13 cellular contexts compared by ENCODE assay signal in genomic region chr10:80256798-80257197, GRCh38. TPM values are rescaled to one million over a fixed set of nuclear protein-coding genes. Genes with fewer than 3 reads are reported as not detected.
DNase-seq lines count a peak whose midpoint lies in the region; ATAC-seq and TF ChIP-seq lines count a peak whose summit lies in the region.
"Not testable (repeated sequence)": the region's sequence is repeated elsewhere in the genome, so short reads cannot be mapped to it uniquely, and the experiment has no call there.
"Had no signal": no experiment of that assay in that cellular context is flagged by ENCODE, and none has a peak within 500 bp of the region (broad histone marks: within the 10 kb centered on the region; RNA-seq: fewer than 3 reads in every experiment).

No MANE protein-coding gene starts in this region.

- not testable (repeated sequence) for H3K36me3 ChIP-seq in H7 (replicated peaks; ENCODE audit: control insufficient read depth, insufficient read depth, low read length); PC-9 (ENCODE audit: low read depth); body of pancreas (replicated peaks in 1 of 2; ENCODE audit: insufficient read depth in 1 of 2, low read depth in 2 of 2); transverse colon

- H3K27me3 Mint-ChIP-seq in nephron (ENCODE audit: low read depth): peaks cover 26% of the 10 kb centered on the region

- H3K4me3 ChIP-seq in H7 (ENCODE audit: insufficient read depth, low read depth, low read length); PC-9; body of pancreas; transverse colon: not testable (repeated sequence)

- H3K27ac Mint-ChIP-seq in nephron: not testable (repeated sequence)

- intact Hi-C loops in PC-9 (cut with micrococcal nuclease; ENCODE audit: unreplicated experiment); body of pancreas (cut with DNase I); Right ventricle myocardium superior (cut with DNase I); transverse colon (cut with DNase I; ENCODE audit: low total_unique reads): not testable (repeated sequence)

- H3F3A ChIP-seq in PC-9 (ENCODE audit: insufficient read depth, low read depth): not testable (repeated sequence)

- CTCF ChIA-PET in GM10248 (lab: Yijun Ruan, JAX): interaction anchor here (1.0 to 1.4 kb wide), 2 partner anchors 113 to 119 kb away, joined by 4 read pairs; no protein-coding TSS in a partner anchor
- CTCF ChIA-PET in PC-9 (lab: Charles Lee): not testable (repeated sequence)

- BruUV-seq in PC-9 (replicated peaks; lab: Mats Ljungman, UMichigan): not testable (repeated sequence)

- peak; percentile 24 for DNase-seq in GM10248 (ENCODE audit: extremely low spot score)
- peak; percentile 83 for DNase-seq in H7
- DNase-seq in NAMALWA (ENCODE audit: low spot score): peak; percentile 2
- peak in 1 of 2 experiments; percentile 55 for DNase-seq in PC-9
- peak; percentile 47 to 72 (median 63) for DNase-seq in body of pancreas
- DNase-seq in Right ventricle myocardium superior, transverse colon: not testable (repeated sequence)

- not testable (repeated sequence) for H3K9me3 Mint-ChIP-seq in nephron

- 18 to 21% methylated on average over 3 to 4 of the region's 4 CpGs for WGBS in body of pancreas, 2 donors
- WGBS in transverse colon (ENCODE audit: low coverage in 1 of 2), 2 donors: 55% methylated on average over 4 of the region's 4 CpGs; no CpG with 5 or more reads in 1 of the 2 donors

- not testable (repeated sequence) for TF ChIP-seq EP300 in transverse colon (IDR thresholded peaks at IDR 0.05; ENCODE audit: low read depth)

- POLR2A ChIA-PET in GM10248 (lab: Yijun Ruan, JAX); PC-9 (lab: Charles Lee; ENCODE audit: unreplicated experiment): not testable (repeated sequence)

- H3K4me1 Mint-ChIP-seq in nephron: peaks cover 14% of the 10 kb centered on the region

- in situ Hi-C loops in transverse colon (cut with MboI; ENCODE audit: low pct_ligation_motif_present in 1 of 4, low pct_unique_long_range_greater_than_20kb in 1 of 4, low sequenced_read_pairs in 3 of 4): loop anchor here in 1 of 4 donors (25.0 kb wide), 1 partner anchor 694 kb away; the partner anchor contains the start of gene SFTPA2

- TF ChIP-seq CTCF in GM10248 (IDR thresholded peaks at IDR 0.05; ENCODE audit: control extremely low read depth, extremely low read depth, low read depth, missing control alignments) (peak; percentile 33), PC-9 (conservative IDR thresholded peaks at IDR 0.05) (peak; percentile 65), body of pancreas (IDR thresholded peaks at IDR 0.05) (peak; percentile 34 to 78 (median 62)), nephron (IDR thresholded peaks at IDR 0.05; ENCODE audit: unreplicated experiment in 3 of 3) (peak; percentile 41 to 57 (median 42)), transverse colon (IDR thresholded peaks at IDR 0.05) (peak in 3 of 5 experiments; percentile 12 to 18 (median 14))

- H3K4me3 Mint-ChIP-seq in nephron: not testable (repeated sequence)

- not testable (repeated sequence) for H3K27ac ChIP-seq in PC-9, body of pancreas, transverse colon

- H3K4me2 ChIP-seq in PC-9: not testable (repeated sequence)

- ATAC-seq in body of pancreas (peak; percentile 81), Right ventricle myocardium superior (ENCODE audit: poor library complexity) (peak; percentile 46)

- H4K20me1 ChIP-seq in PC-9 (ENCODE audit: insufficient read depth): not testable (repeated sequence)

- H3K27me3 ChIP-seq in H7 (ENCODE audit: control insufficient read depth, insufficient read depth, low read length); PC-9 (ENCODE audit: insufficient read depth, low read depth); body of pancreas; transverse colon: not testable (repeated sequence)

- not testable (repeated sequence) for TF ChIP-seq POLR2A in body of pancreas (IDR thresholded peaks at IDR 0.05); transverse colon (IDR thresholded peaks at IDR 0.05)

- not testable (repeated sequence) for H3K36me3 Mint-ChIP-seq in nephron (ENCODE audit: low read depth)

- not testable (repeated sequence) for H2AFZ ChIP-seq in PC-9

- not testable (repeated sequence) for H3K79me2 ChIP-seq in PC-9 (ENCODE audit: low read depth)

- not testable (repeated sequence) for H3K9me2 ChIP-seq in PC-9 (ENCODE audit: insufficient read depth)

- H3K4me1 ChIP-seq in PC-9 (replicated peaks; ENCODE audit: insufficient read depth): peaks cover 17% of the 10 kb centered on the region
- H3K4me1 ChIP-seq in body of pancreas: peaks cover 15% of the 10 kb centered on the region
- H3K4me1 ChIP-seq in transverse colon: not testable (repeated sequence)

- H3K9me3 ChIP-seq in PC-9 (ENCODE audit: insufficient read depth, low read depth); body of pancreas; transverse colon: not testable (repeated sequence)

RNA-seq across cellular contexts. Expression of gene MAT1A, which starts 32.7 kb away (rescaled TPM):
- total RNA-seq in H7 (2014; rRNA removed; shearing (Covaris generic)): 0.07 and 0.52 TPM in 2 replicates
- total RNA-seq in PC-9 (2021) (not detected in 2 replicates), body of pancreas (10 to 100 TPM in 1 of 2 donors, 1 to 10 TPM in 1; 9.6 to 11.9 TPM), Right ventricle myocardium superior (0.30 TPM), transverse colon (1 to 10 TPM in 1 of 4 donors, under 1 TPM in 1, not detected in 2; 0.14 to 1.5 TPM)
- total RNA-seq: activated CD4-positive, alpha-beta T cell treated with anti-CD3 and anti-CD28 coated beads, Interleukin-2, amount 10 ng/mL, durations not matched to agents 7 days and 5 days; CD4-positive, alpha-beta T cell; natural killer cell treated with Interleukin-12 subunit alpha and Interleukin-12 subunit beta and Interleukin-15 and Interleukin-18, amount 100 ng/mL, for 72 hours; Peyer's patch; T-helper 17 cell had no signal

RNA-seq across cellular contexts. Expression of gene ANXA11, which starts 51.5 kb away (rescaled TPM):
- 42.1 and 67.3 TPM in 2 replicates for total RNA-seq in H7 (2014; rRNA removed; shearing (Covaris generic))
- total RNA-seq in PC-9 (2021) (287 and 318 TPM in 2 replicates), body of pancreas (10 to 100 TPM; 68.2 to 71.9 TPM), Right ventricle myocardium superior (434 TPM), transverse colon (100 to 1,000 TPM; 134 to 247 (median 219) TPM)

Comparison
In these comparisons a context has a peak if more than half of its experiments do, and no peak if none do; other contexts are left out.
1. CTCF ChIP-seq: peak in every context shown above with its lines; median percentile 65 in PC-9; 62 in body of pancreas; 42 in nephron; 33 in GM10248; 14 in transverse colon.